1 cellular context compared by ENCODE assay signal in genomic region chr14:68124885-68125731, GRCh38.
TF ChIP-seq lines count a peak whose summit lies in the region.

No MANE protein-coding gene starts in this region.

TF ChIP-seq in GM23338, 12 proteins besides CTCF, POLR2A, EP300 and RAD21 (continued from another document):
- no peak for TF ChIP-seq ZNF462 (CRISPR knock-in tag; IDR thresholded peaks at IDR 0.05)
- no peak for TF ChIP-seq CREB1 (CRISPR knock-in tag; IDR thresholded peaks at IDR 0.05; ENCODE audit: low read depth)
TF ChIP-seq in GM23338: peak in this region for 0.
